In genomic region chr3:50639055-50639494, GRCh38 we compare ENCODE assay signal across 13 cellular contexts. TPM values are rescaled to one million over a fixed set of nuclear protein-coding genes. Genes with fewer than 3 reads are reported as not detected.
DNase-seq lines count a peak whose midpoint lies in the region; FAIRE-seq and TF ChIP-seq lines count a peak whose summit lies in the region.
"Had no signal": no experiment of that assay in that cellular context is flagged by ENCODE, and none has a peak within 500 bp of the region (broad histone marks: within the 10 kb centered on the region; RNA-seq: fewer than 3 reads in every experiment).

No MANE protein-coding gene starts in this region.

- peak; percentile 26 for DNase-seq in AG04450 (ENCODE audit: low read depth, low spot score)
- DNase-seq in HTR-8/SVneo (ENCODE audit: insufficient read length, low spot score), result no peak
- DNase-seq in astrocyte (ENCODE audit: low read depth), result peak; percentile 71
- DNase-seq in islet precursor cell, result peak; percentile 68
- DNase-seq in GF-D8 (lab: John Stamatoyannopoulos, UW), result no peak
- no peak for DNase-seq in chondrocyte (ENCODE audit: low spot score)
- DNase-seq in NOMO-1 treated with dmso at 0.1 percent for 144 hours (lab: John Stamatoyannopoulos, UW; ENCODE audit: unreplicated experiment), result no peak
- DNase-seq in NCI-H2171 treated with DMSO at 0.1 percent for 48 hours (lab: John Stamatoyannopoulos, UW), result no peak
- DNase-seq: midbrain, NCI-H510A, T-helper 9 cell had no signal

- H3K4me2 ChIP-seq in astrocyte (ENCODE audit: low read length), result peak overlapping the region; percentile 39
- H3K4me2 ChIP-seq: BLaER1 treated with 17β-estradiol and CSF1 and Interleukin-3, amounts not matched to agents 10 nM and 100 nM had no signal

- H3K4me1 Mint-ChIP-seq in astrocyte (ENCODE audit: low read depth, unreplicated experiment) (peaks cover 27% of the 10 kb centered on the region), chondrocyte (ENCODE audit: low read depth) (peaks cover 12% of the 10 kb centered on the region)

- TF ChIP-seq CTCF in AG04450 (IDR thresholded peaks at IDR 0.05; ENCODE audit: low read depth, low read length) (no peak), astrocyte (IDR thresholded peaks at IDR 0.05; ENCODE audit: insufficient read depth, low read depth, low read length) (no peak), chondrocyte (IDR thresholded peaks at IDR 0.05) (no peak)

- peak overlapping the region; percentile 31 for H3K27ac ChIP-seq in AG04450 (ENCODE audit: low read depth, low read length)
- H3K27ac ChIP-seq in astrocyte (ENCODE audit: low read depth, low read length), result no peak overlapping the region
- H3K27ac ChIP-seq: BLaER1 treated with 17β-estradiol and CSF1 and Interleukin-3, amounts not matched to agents 10 nM and 100 nM; esophagus muscularis mucosa had no signal

- FAIRE-seq in HTR-8/SVneo (lab: Jason Lieb, UNC), result peak; percentile 81
- FAIRE-seq in astrocyte (lab: Jason Lieb, UNC), result no peak

- H3K27me3 Mint-ChIP-seq in astrocyte (ENCODE audit: low read depth, unreplicated experiment) (peaks cover 2% of the 10 kb centered on the region), chondrocyte (ENCODE audit: low read depth) (no peaks in the 10 kb centered on the region)

- peaks cover 13% of the 10 kb centered on the region for H4K20me1 ChIP-seq in astrocyte (ENCODE audit: insufficient read depth, low read length)

- no peaks in the 10 kb centered on the region for H3K9me3 Mint-ChIP-seq in astrocyte (ENCODE audit: unreplicated experiment)
- H3K9me3 Mint-ChIP-seq in chondrocyte (ENCODE audit: low read depth), result no peaks in the 10 kb centered on the region

- H3K27me3 ChIP-seq in AG04450 (ENCODE audit: control insufficient read depth, insufficient read depth, low read length), result no peaks in the 10 kb centered on the region
- H3K27me3 ChIP-seq in astrocyte (ENCODE audit: insufficient read depth, low read length), result no peaks in the 10 kb centered on the region
- H3K27me3 ChIP-seq: BLaER1 treated with 17β-estradiol and CSF1 and Interleukin-3, amounts not matched to agents 10 nM and 100 nM; esophagus muscularis mucosa had no signal

- H3K36me3 Mint-ChIP-seq in astrocyte (ENCODE audit: low read depth, unreplicated experiment), result peaks cover 13% of the 10 kb centered on the region
- peaks cover 5% of the 10 kb centered on the region for H3K36me3 Mint-ChIP-seq in chondrocyte (ENCODE audit: low read depth)

- POLR2A ChIA-PET in AG04450 (lab: Yijun Ruan, JAX), result no interaction called here

- no peaks in the 10 kb centered on the region for H3K79me2 ChIP-seq in astrocyte (ENCODE audit: insufficient read depth, low read length)

- H3K4me1 ChIP-seq in astrocyte (ENCODE audit: insufficient read depth, low read length), result peaks cover 16% of the 10 kb centered on the region

- H3K27ac Mint-ChIP-seq in astrocyte (ENCODE audit: unreplicated experiment) (peak overlapping the region; percentile 83), chondrocyte (ENCODE audit: unreplicated experiment) (no peak overlapping the region)

- H3K9me3 ChIP-seq in AG04450 (ENCODE audit: control insufficient read depth, insufficient read depth, low read length), result no peaks in the 10 kb centered on the region
- H3K9me3 ChIP-seq in astrocyte (ENCODE audit: insufficient read depth, low read depth, low read length), result no peaks in the 10 kb centered on the region
- H3K9me3 ChIP-seq: BLaER1 treated with 17β-estradiol and CSF1 and Interleukin-3, amounts not matched to agents 10 nM and 100 nM; esophagus muscularis mucosa had no signal

- H3K4me3 ChIP-seq in AG04450 (ENCODE audit: low read depth, low read length), result no peak overlapping the region
- H3K4me3 ChIP-seq in astrocyte (ENCODE audit: insufficient read depth, low read depth, low read length), result no peak overlapping the region
- H3K4me3 ChIP-seq: BLaER1 treated with 17β-estradiol and CSF1 and Interleukin-3, amounts not matched to agents 10 nM and 100 nM; esophagus muscularis mucosa had no signal

- H3K4me3 Mint-ChIP-seq in astrocyte (ENCODE audit: unreplicated experiment), result no peak overlapping the region
- H3K4me3 Mint-ChIP-seq in chondrocyte (ENCODE audit: unreplicated experiment), result no peak overlapping the region

- CTCF ChIA-PET in AG04450 (lab: Charles Lee), result interaction anchor here (0.6 kb wide), 1 partner anchor 24 kb away, joined by 3 read pairs; no protein-coding TSS in a partner anchor

- peak overlapping the region; percentile 3 for H3K9ac ChIP-seq in astrocyte (ENCODE audit: low read length)

- H2AFZ ChIP-seq in astrocyte (ENCODE audit: low read depth, low read length), result no peak overlapping the region

- no peaks in the 10 kb centered on the region for H3K36me3 ChIP-seq in astrocyte (ENCODE audit: insufficient read depth, low read length)

RNA-seq across cellular contexts. Expression of gene MAPKAPK3, which starts 22.1 kb away (rescaled TPM):
- polyA plus RNA-seq in AG04450 (2011; rRNA removed), result 35.7 and 42.3 TPM in 2 replicates
- 32.2 and 38.3 TPM in 2 replicates for polyA minus RNA-seq in AG04450 (2011; rRNA and poly(A)+ RNA removed)
- total RNA-seq in astrocyte, result 21.1 and 23.4 TPM in 2 replicates
- total RNA-seq in chondrocyte, result 13.6 to 21.2 TPM (median 20.9 TPM) in 3 replicates

RNA-seq across cellular contexts. Expression of gene CISH, which starts 27.5 kb away (rescaled TPM):
- polyA plus RNA-seq in AG04450 (2011; rRNA removed), result 2.4 and 4.1 TPM in 2 replicates
- polyA minus RNA-seq in AG04450 (2011; rRNA and poly(A)+ RNA removed), result 6.1 and 6.2 TPM in 2 replicates
- 0.75 and 1.2 TPM in 2 replicates for total RNA-seq in astrocyte
- total RNA-seq in chondrocyte, result 0.85 to 1.8 TPM (median 1.8 TPM) in 3 replicates

RNA-seq across cellular contexts. Expression of gene DOCK3, which starts 35.7 kb away (rescaled TPM):
- polyA plus RNA-seq in AG04450 (2011; rRNA removed), result 0.07 and 0.10 TPM in 2 replicates
- polyA minus RNA-seq in AG04450 (2011; rRNA and poly(A)+ RNA removed), result 0.13 and 0.18 TPM in 2 replicates
- 3.1 and 3.3 TPM in 2 replicates for total RNA-seq in astrocyte
- total RNA-seq in chondrocyte, result 0.15 to 0.25 TPM (median 0.17 TPM) in 3 replicates

Comparison
In these comparisons a context has a peak if more than half of its experiments do, and no peak if none do; other contexts are left out.
1. DNase-seq: peak in AG04450 (single experiment), astrocyte (single experiment) and islet precursor cell (single experiment); none in HTR-8/SVneo (single experiment), GF-D8 (single experiment), chondrocyte (single experiment), NOMO-1 treated with dmso at 0.1 percent for 144 hours (single experiment) and NCI-H2171 treated with DMSO at 0.1 percent for 48 hours (single experiment).